Comparison of ENCODE assay signal across 2 cellular contexts in the genomic region with DNA sequence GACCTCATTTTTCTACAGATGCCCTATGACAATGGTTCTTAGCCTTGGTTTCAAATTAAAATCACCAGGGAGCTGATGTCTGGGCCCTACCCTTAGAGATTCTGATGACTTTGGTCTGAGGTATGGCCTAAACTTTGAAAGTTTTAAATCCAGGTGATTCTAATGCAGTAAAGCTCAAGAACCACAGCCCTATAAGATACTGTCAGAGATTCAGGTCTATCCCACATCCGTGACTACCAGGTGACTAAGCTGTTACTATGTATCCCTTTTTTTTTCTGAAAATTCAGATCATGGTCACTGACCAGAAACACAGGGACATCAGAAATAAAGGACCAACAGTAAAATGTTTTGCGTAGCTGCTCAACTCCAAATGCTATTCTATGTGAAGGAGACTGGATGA.
TF ChIP-seq lines count a peak whose summit lies in the region.

No MANE protein-coding gene starts in this region.

TF ChIP-seq in GM23338, 12 proteins besides CTCF, POLR2A, EP300 and RAD21 (continued from another document):
- TF ChIP-seq REST (IDR thresholded peaks at IDR 0.05; ENCODE audit: unreplicated experiment), result no peak
- TF ChIP-seq ZNF462 (CRISPR knock-in tag; IDR thresholded peaks at IDR 0.05), result no peak

TF ChIP-seq in WTC11, 78 proteins besides CTCF, POLR2A, EP300 and RAD21 (continued from another document):
- TF ChIP-seq AFF4 (CRISPR knock-in tag; IDR thresholded peaks at IDR 0.05; ENCODE audit: borderline replicate concordance) (no peak), FOXJ3 (CRISPR knock-in tag; IDR thresholded peaks at IDR 0.05; ENCODE audit: borderline replicate concordance) (no peak), ZNF232 (CRISPR knock-in tag; IDR thresholded peaks at IDR 0.05) (no peak), ZNF416 (CRISPR knock-in tag; IDR thresholded peaks at IDR 0.05) (no peak), NR1H2 (CRISPR knock-in tag; IDR thresholded peaks at IDR 0.05) (no peak), NFYB (CRISPR knock-in tag; conservative IDR thresholded peaks at IDR 0.05; ENCODE audit: low read depth) (no peak), NFE2L1 (CRISPR knock-in tag; IDR thresholded peaks at IDR 0.05) (no peak), EMX1 (CRISPR knock-in tag; IDR thresholded peaks at IDR 0.05) (no peak), ZNF138 (CRISPR knock-in tag; conservative IDR thresholded peaks at IDR 0.05) (no peak), ARID4B (CRISPR knock-in tag; IDR thresholded peaks at IDR 0.05; ENCODE audit: borderline replicate concordance) (no peak), GRHL2 (CRISPR knock-in tag; IDR thresholded peaks at IDR 0.05; ENCODE audit: insufficient replicate concordance, severe bottlenecking) (no peak), ZNF263 (CRISPR knock-in tag; IDR thresholded peaks at IDR 0.05; ENCODE audit: low read depth) (no peak), JAZF1 (CRISPR knock-in tag; IDR thresholded peaks at IDR 0.05) (no peak), ATF1 (CRISPR knock-in tag; IDR thresholded peaks at IDR 0.05) (no peak), AR (CRISPR knock-in tag; IDR thresholded peaks at IDR 0.05) (no peak)
- TF ChIP-seq, protein P1, sequence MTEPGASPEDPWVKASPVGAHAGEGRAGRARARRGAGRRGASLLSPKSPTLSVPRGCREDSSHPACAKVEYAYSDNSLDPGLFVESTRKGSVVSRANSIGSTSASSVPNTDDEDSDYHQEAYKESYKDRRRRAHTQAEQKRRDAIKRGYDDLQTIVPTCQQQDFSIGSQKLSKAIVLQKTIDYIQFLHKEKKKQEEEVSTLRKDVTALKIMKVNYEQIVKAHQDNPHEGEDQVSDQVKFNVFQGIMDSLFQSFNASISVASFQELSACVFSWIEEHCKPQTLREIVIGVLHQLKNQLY (CRISPR knock-in tag; IDR thresholded peaks at IDR 0.05), result no peak
- TF ChIP-seq, protein P2, sequence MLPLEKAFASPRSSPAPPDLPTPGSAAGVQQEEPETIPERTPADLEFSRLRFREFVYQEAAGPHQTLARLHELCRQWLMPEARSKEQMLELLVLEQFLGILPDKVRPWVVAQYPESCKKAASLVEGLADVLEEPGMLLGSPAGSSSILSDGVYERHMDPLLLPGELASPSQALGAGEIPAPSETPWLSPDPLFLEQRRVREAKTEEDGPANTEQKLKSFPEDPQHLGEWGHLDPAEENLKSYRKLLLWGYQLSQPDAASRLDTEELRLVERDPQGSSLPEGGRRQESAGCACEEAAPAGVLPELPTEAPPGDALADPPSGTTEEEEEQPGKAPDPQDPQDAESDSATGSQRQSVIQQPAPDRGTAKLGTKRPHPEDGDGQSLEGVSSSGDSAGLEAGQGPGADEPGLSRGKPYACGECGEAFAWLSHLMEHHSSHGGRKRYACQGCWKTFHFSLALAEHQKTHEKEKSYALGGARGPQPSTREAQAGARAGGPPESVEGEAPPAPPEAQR (CRISPR knock-in tag; IDR thresholded peaks at IDR 0.05), result no peak
- TF ChIP-seq, protein P3, sequence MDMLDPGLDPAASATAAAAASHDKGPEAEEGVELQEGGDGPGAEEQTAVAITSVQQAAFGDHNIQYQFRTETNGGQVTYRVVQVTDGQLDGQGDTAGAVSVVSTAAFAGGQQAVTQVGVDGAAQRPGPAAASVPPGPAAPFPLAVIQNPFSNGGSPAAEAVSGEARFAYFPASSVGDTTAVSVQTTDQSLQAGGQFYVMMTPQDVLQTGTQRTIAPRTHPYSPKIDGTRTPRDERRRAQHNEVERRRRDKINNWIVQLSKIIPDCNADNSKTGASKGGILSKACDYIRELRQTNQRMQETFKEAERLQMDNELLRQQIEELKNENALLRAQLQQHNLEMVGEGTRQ (CRISPR knock-in tag; IDR thresholded peaks at IDR 0.05), result no peak
